In genomic region chr11:8263109-8263768, GRCh38 we compare ENCODE assay signal across 8 cellular contexts. TPM values are rescaled to one million over a fixed set of nuclear protein-coding genes. Genes with fewer than 3 reads are reported as not detected.
DNase-seq lines count a peak whose midpoint lies in the region; ATAC-seq, FAIRE-seq and TF ChIP-seq lines count a peak whose summit lies in the region.

No MANE protein-coding gene starts in this region.

- CTCF ChIA-PET in SK-N-SH (lab: Yijun Ruan, JAX) = interaction anchor here (0.6 to 29.7 kb wide), 43 partner anchors 8 to 608 kb away, joined by 3 to 604 read pairs (median 5); partner anchors contain the start of genes RIC3, RPL27A and TRIM66

- H3K27ac ChIP-seq in ACC112 (ENCODE audit: low read depth, low read length) (no peak overlapping the region), SK-N-SH (ENCODE audit: low read depth in 2 of 2, low read length in 1 of 2) (peak overlapping the region in 1 of 2 experiments; percentile 97; a peak in 2 of 4 replicates), heart left ventricle (peak overlapping the region in 2 of 12 donors; percentile 20 to 62)

- TF ChIP-seq CTCF in SK-N-SH (IDR thresholded peaks at IDR 0.05) = no peak
- TF ChIP-seq CTCF in heart left ventricle (IDR thresholded peaks at IDR 0.05) = peak in 1 of 12 donors; percentile 9
- no peak for TF ChIP-seq CTCF in retinal pigment epithelial cell (conservative IDR thresholded peaks at IDR 0.05; ENCODE audit: low read depth, low read length)

- 3% methylated on average over 19 of the region's 53 CpGs for WGBS in SK-N-SH (ENCODE audit: low lambda C conversion rate)
- 0 to 2% (median 1%) methylated on average over 22 to 53 of the region's 53 CpGs for WGBS in heart left ventricle, 4 donors

- peak overlapping the region; percentile 90 for H3K4me2 ChIP-seq in SK-N-SH

- peaks cover 3% of the 10 kb centered on the region for H3F3A ChIP-seq in SK-N-SH (replicated peaks; ENCODE audit: insufficient read depth)

- FAIRE-seq in RCC 7860 (lab: Jason Lieb, UNC) = no peak

- no peak for TF ChIP-seq RAD21 in SK-N-SH (IDR thresholded peaks at IDR 0.05; ENCODE audit: low read length)

- H3K79me2 ChIP-seq in ACC112 (ENCODE audit: control insufficient read depth, insufficient read depth, low read length, unreplicated experiment) (no peaks in the 10 kb centered on the region), SK-N-SH (ENCODE audit: insufficient read depth) (no peaks in the 10 kb centered on the region)

- TF ChIP-seq POLR2A in heart left ventricle (IDR thresholded peaks at IDR 0.05) = no peak

- intact Hi-C loops in heart left ventricle (cut with DNase I) = loop anchor here in 8 of 10 donors (1.0 to 5.0 kb wide), 3 partner anchors 36 to 38 kb away; no protein-coding TSS in a partner anchor

- H2AFZ ChIP-seq in ACC112 (ENCODE audit: low read length, unreplicated experiment) (no peak overlapping the region), SK-N-SH (ENCODE audit: low read depth) (peak overlapping the region; percentile 51; the same call in 1 of the 2 replicates)

- no peaks in the 10 kb centered on the region for H4K20me1 ChIP-seq in SK-N-SH (ENCODE audit: insufficient read depth)

- H3K27me3 ChIP-seq in ACC112 (ENCODE audit: insufficient read depth, low read length) (peaks cover 85% of the 10 kb centered on the region), SK-N-SH (ENCODE audit: insufficient read depth) (peaks cover 47% of the 10 kb centered on the region), heart left ventricle (peaks cover 18 to 74% (median 41%) of the 10 kb centered on the region in 9 donors)

- no peaks in the 10 kb centered on the region for H3K9me2 ChIP-seq in SK-N-SH

- no peak overlapping the region for H3K9ac ChIP-seq in SK-N-SH

- ATAC-seq in GM19397 (IDR thresholded peaks at IDR 0.05; ENCODE audit: unreplicated experiment) = peak; percentile 6
- ATAC-seq in heart left ventricle = peak in 1 of 4 donors; percentile 6

- no peak for TF ChIP-seq EP300 in SK-N-SH (IDR thresholded peaks at IDR 0.05; ENCODE audit: borderline replicate concordance in 1 of 2, low read depth in 1 of 2, low read length in 1 of 2)

- no peaks in the 10 kb centered on the region for H3K4me1 ChIP-seq in ACC112 (ENCODE audit: control insufficient read depth, insufficient read depth, low read length, unreplicated experiment)
- H3K4me1 ChIP-seq in SK-N-SH (ENCODE audit: control insufficient read depth in 1 of 2, insufficient read depth in 2 of 2, low read depth in 1 of 2, low read length in 1 of 2) = peaks cover 5 to 74% of the 10 kb centered on the region in 2 experiments; a peak in 2 of 4 replicates
- peaks cover 3 to 37% (median 23%) of the 10 kb centered on the region in 12 donors for H3K4me1 ChIP-seq in heart left ventricle

- POLR2A ChIA-PET in SK-N-SH (lab: Yijun Ruan, JAX) = interaction anchor here (0.9 to 3.8 kb wide), 12 partner anchors 13 to 91 kb away, joined by 3 to 62 read pairs (median 8); no protein-coding TSS in a partner anchor

- H3K9me3 ChIP-seq in SK-N-SH = no peaks in the 10 kb centered on the region
- H3K9me3 ChIP-seq in heart left ventricle = no peaks in the 10 kb centered on the region

- DNase-seq in SK-N-SH = peak; percentile 85
- DNase-seq in heart left ventricle = no peak
- DNase-seq in retinal pigment epithelial cell (ENCODE audit: low read depth) = no peak
- DNase-seq in RCC 7860 (ENCODE audit: low spot score) = no peak
- DNase-seq in kidney glomerular epithelial cell (lab: John Stamatoyannopoulos, UW) = no peak
- DNase-seq in stimulated activated CD4-positive, alpha-beta T cell treated with anti-CD3 and anti-CD28 coated beads, Interleukin-15, amount 100 ng/mL, for 24 hours = no peak

- H3K4me3 ChIP-seq in ACC112 (ENCODE audit: low read depth, low read length) = peak overlapping the region; percentile 76
- H3K4me3 ChIP-seq in SK-N-SH (ENCODE audit: low read depth in 2 of 2, low read length in 1 of 2) = peak overlapping the region; percentile 54 to 59
- peak overlapping the region; percentile 25 to 62 (median 54) for H3K4me3 ChIP-seq in heart left ventricle
- peak overlapping the region; percentile 39 for H3K4me3 ChIP-seq in retinal pigment epithelial cell (ENCODE audit: low read length)

- H3K36me3 ChIP-seq in ACC112 (ENCODE audit: insufficient read depth, low read length) (no peaks in the 10 kb centered on the region), SK-N-SH (replicated peaks in 1 of 2; ENCODE audit: control insufficient read depth in 1 of 2, insufficient read depth in 2 of 2, low read length in 1 of 2) (no peaks in the 10 kb centered on the region), heart left ventricle (no peaks in the 10 kb centered on the region)

TF ChIP-seq in SK-N-SH, 30 proteins besides CTCF, POLR2A, EP300 and RAD21:
- TF ChIP-seq RXRA (IDR thresholded peaks at IDR 0.05; ENCODE audit: borderline replicate concordance, low read depth) = no peak
- no peak for TF ChIP-seq PBX3 (IDR thresholded peaks at IDR 0.05)
- no peak for TF ChIP-seq JUND (IDR thresholded peaks at IDR 0.05)
- TF ChIP-seq SIN3A (IDR thresholded peaks at IDR 0.05; ENCODE audit: borderline replicate concordance, low read depth, low read length) = no peak
- TF ChIP-seq GABPA (IDR thresholded peaks at IDR 0.05; ENCODE audit: low read depth) = no peak
- no peak for TF ChIP-seq GATA2 (CRISPR knock-in tag; IDR thresholded peaks at IDR 0.05)
- no peak for TF ChIP-seq TCF12 (IDR thresholded peaks at IDR 0.05)
- TF ChIP-seq ZBTB33 (IDR thresholded peaks at IDR 0.05; ENCODE audit: borderline replicate concordance, low read depth) = no peak
- no peak for TF ChIP-seq TAF1 (IDR thresholded peaks at IDR 0.05; ENCODE audit: borderline replicate concordance, low read depth, low read length)
- TF ChIP-seq USF1 (IDR thresholded peaks at IDR 0.05; ENCODE audit: borderline replicate concordance, low read depth) = no peak
- no peak for TF ChIP-seq MEF2A (IDR thresholded peaks at IDR 0.05; ENCODE audit: borderline replicate concordance, low read depth)
- TF ChIP-seq FOXJ3 (CRISPR knock-in tag; IDR thresholded peaks at IDR 0.05) = no peak
- TF ChIP-seq TEAD4 (IDR thresholded peaks at IDR 0.05; ENCODE audit: borderline replicate concordance, insufficient read depth) = no peak
- TF ChIP-seq FOXM1 (IDR thresholded peaks at IDR 0.05; ENCODE audit: low read depth) = no peak
- no peak for TF ChIP-seq RCOR1 (IDR thresholded peaks at IDR 0.05; ENCODE audit: low read length)
- no peak for TF ChIP-seq IRF3 (IDR thresholded peaks at IDR 0.05; ENCODE audit: low read depth, low read length)
- TF ChIP-seq MAX (IDR thresholded peaks at IDR 0.05; ENCODE audit: low read depth) = no peak

RNA-seq across cellular contexts. Expression of gene LMO1, which starts 0.4 kb away (rescaled TPM):
- polyA plus RNA-seq in SK-N-SH (2012; rRNA removed) (0.12 and 0.62 TPM in 2 replicates), heart left ventricle (1 to 10 TPM in 1 of 2 donors, under 1 TPM in 1; 0.42 to 2.2 TPM)
- 0.59 and 0.60 TPM in 2 replicates for polyA plus RNA-seq in SK-N-SH (2012; cell fraction: cytosol; rRNA removed)
- 0.35 and 1.3 TPM in 2 replicates for polyA plus RNA-seq in SK-N-SH (2012; cell fraction: nucleus; rRNA removed)
- 1 to 10 TPM in 6 of 9 donors, under 1 TPM in 2, not detected in 1; 0.75 to 4.1 (median 2.4) TPM for total RNA-seq in heart left ventricle
